Comparison of ENCODE assay signal across 8 cellular contexts in genomic region chr10:71213761-71214440, GRCh38. TPM values are rescaled to one million over a fixed set of nuclear protein-coding genes. Genes with fewer than 3 reads are reported as not detected.
DNase-seq lines count a peak whose midpoint lies in the region; ATAC-seq and TF ChIP-seq lines count a peak whose summit lies in the region.

No MANE protein-coding gene starts in this region.

- no peak overlapping the region for H4K8ac ChIP-seq in mesendoderm (ENCODE audit: low read depth, low read length)

- ATAC-seq in heart right ventricle, result peak in 1 of 8 donors; percentile 9
- no peak for ATAC-seq in left cardiac atrium

- no peak for TF ChIP-seq CTCF in heart right ventricle (IDR thresholded peaks at IDR 0.05)

- H3K9me3 ChIP-seq in heart right ventricle, result no peaks in the 10 kb centered on the region

- H3K4me1 ChIP-seq in heart right ventricle (peaks cover 20 to 77% (median 61%) of the 10 kb centered on the region in 9 donors), mesendoderm (ENCODE audit: control insufficient read depth, low read depth, low read length) (peaks cover 30% of the 10 kb centered on the region)

- H2BK15ac ChIP-seq in mesendoderm (replicated peaks; ENCODE audit: low read depth), result no peak overlapping the region

- DNase-seq in heart right ventricle (no peak), left cardiac atrium (no peak), cerebellum (ENCODE audit: low spot score) (peak; percentile 78), mesendoderm (peak; percentile 77), ureter (ENCODE audit: low spot score) (peak; percentile 53), AML-193 (lab: John Stamatoyannopoulos, UW) (no peak), SIG-M5 (lab: John Stamatoyannopoulos, UW) (no peak), RPMI8226 (no peak)

- H3K56ac ChIP-seq in mesendoderm (ENCODE audit: low read length), result peak overlapping the region; percentile 87

- H3K79me1 ChIP-seq in mesendoderm (ENCODE audit: low read length), result peaks cover 13% of the 10 kb centered on the region

- H3K4me2 ChIP-seq in mesendoderm (ENCODE audit: low read length), result peak overlapping the region; percentile 47

- H3K23ac ChIP-seq in mesendoderm (ENCODE audit: low read length), result no peak overlapping the region

- peaks cover 30% of the 10 kb centered on the region for H3K79me2 ChIP-seq in mesendoderm (ENCODE audit: control insufficient read depth, insufficient read depth, low read length)

- intact Hi-C loops in heart right ventricle (cut with DNase I) (loop anchor here in 7 of 10 donors (2.0 to 10.0 kb wide), 9 partner anchors 21 to 289 kb away; no protein-coding TSS in a partner anchor), left cardiac atrium (cut with DNase I) (loop anchor here (2.0 to 10.0 kb wide), 4 partner anchors 55 to 307 kb away; no protein-coding TSS in a partner anchor)

- H2BK5ac ChIP-seq in mesendoderm (ENCODE audit: low read length), result no peak overlapping the region

- H2AK5ac ChIP-seq in mesendoderm (ENCODE audit: low read length), result no peak overlapping the region

- H3K18ac ChIP-seq in mesendoderm (ENCODE audit: low read length), result peak overlapping the region; percentile 11

- peaks cover 0 to 90% (median 10%) of the 10 kb centered on the region in 7 donors for H3K27me3 ChIP-seq in heart right ventricle
- H3K27me3 ChIP-seq in mesendoderm (ENCODE audit: insufficient read depth, low read length, poor library complexity), result peaks cover 2% of the 10 kb centered on the region

- H2BK120ac ChIP-seq in mesendoderm (ENCODE audit: low read depth, low read length), result no peak overlapping the region

- no peaks in the 10 kb centered on the region for H3K36me3 ChIP-seq in heart right ventricle
- no peaks in the 10 kb centered on the region for H3K36me3 ChIP-seq in mesendoderm (ENCODE audit: control insufficient read depth, insufficient read depth, low read length)

- WGBS in heart right ventricle, 2 donors, result 4 to 6% methylated on average over 33 of the region's 33 CpGs
- no CpG with 5 or more reads among the region's 33 CpGs for WGBS in mesendoderm (ENCODE audit: extremely low coverage, insufficient coverage, low lambda C conversion rate)

- peak overlapping the region; percentile 30 for H3K9ac ChIP-seq in mesendoderm (ENCODE audit: low read length)

- H3K27ac ChIP-seq in heart right ventricle, result peak overlapping the region in 7 of 10 donors; percentile 41 to 96 (median 92)
- H3K27ac ChIP-seq in mesendoderm (ENCODE audit: low read depth, low read length), result no peak overlapping the region

- no peak overlapping the region for H4K5ac ChIP-seq in mesendoderm (ENCODE audit: low read length)

- H3K4me3 ChIP-seq in heart right ventricle (peak overlapping the region; percentile 44 to 98 (median 80)), mesendoderm (ENCODE audit: low read length) (peak overlapping the region; percentile 31)

- no peak overlapping the region for H3K4ac ChIP-seq in mesendoderm (ENCODE audit: low read depth, low read length)

RNA-seq across cellular contexts. Expression of gene UNC5B, which starts 1.5 kb away (rescaled TPM):
- total RNA-seq in heart right ventricle (10 to 100 TPM in 9 of 10 donors, 1 to 10 TPM in 1; 9.0 to 20.6 (median 12.5) TPM), left cardiac atrium (10 to 100 TPM; 12.4 to 17.7 TPM), cerebellum (10.7 TPM), ureter (61.8 TPM)
- 1 to 10 TPM; 3.3 to 5.9 TPM for polyA plus RNA-seq in heart right ventricle
- 8.2 TPM for polyA plus RNA-seq in mesendoderm (2013, experiment 1 of 2)
- 8.1 TPM for polyA plus RNA-seq in mesendoderm (2013, experiment 2 of 2)

Comparison
In these comparisons a context has a peak if more than half of its experiments do, and no peak if none do; other contexts are left out.
1. DNase-seq: peak in cerebellum (single experiment), mesendoderm (single experiment) and ureter (single experiment); none in heart right ventricle (0 of 2), left cardiac atrium (single experiment), AML-193 (0 of 2), SIG-M5 (single experiment) and RPMI8226 (single experiment).